ENCODE assay signal across 9 cellular contexts in genomic region chrX:49192722-49193328, GRCh38. TPM values are rescaled to one million over a fixed set of nuclear protein-coding genes. Genes with fewer than 3 reads are reported as not detected.
DNase-seq lines count a peak whose midpoint lies in the region; ATAC-seq, FAIRE-seq and TF ChIP-seq lines count a peak whose summit lies in the region.
"Had no signal": no experiment of that assay in that cellular context is flagged by ENCODE, and none has a peak within 500 bp of the region (broad histone marks: within the 10 kb centered on the region; RNA-seq: fewer than 3 reads in every experiment).

No MANE protein-coding gene starts in this region.

- H3K4me2 ChIP-seq in A549, result no peak overlapping the region
- no peak overlapping the region for H3K4me2 ChIP-seq in PC-9
- H3K4me2 ChIP-seq in parathyroid adenoma (ENCODE audit: low read length), result no peak overlapping the region

- TF ChIP-seq CTCF in A549 (IDR thresholded peaks at IDR 0.05), result peak; percentile 54
- TF ChIP-seq CTCF in PC-9 (conservative IDR thresholded peaks at IDR 0.05), result peak; percentile 54
- peak; percentile 76 for TF ChIP-seq CTCF in choroid plexus epithelial cell (conservative IDR thresholded peaks at IDR 0.05; ENCODE audit: low read depth, low read length)
- TF ChIP-seq CTCF in parathyroid adenoma (IDR thresholded peaks at IDR 0.05), result peak; percentile 49
- peak in 3 of 7 experiments; percentile 24 to 36 (median 32) for TF ChIP-seq CTCF in stomach (IDR thresholded peaks at IDR 0.05)

- TF ChIP-seq EP300 in A549 (IDR thresholded peaks at IDR 0.05), result no peak
- no peak for TF ChIP-seq EP300 in stomach (IDR thresholded peaks at IDR 0.05)

- ATAC-seq in A549, result no peak

- peak in 1 of 2 experiments; percentile 50; a peak in 3 of 5 replicates for TF ChIP-seq RAD21 in A549 (conservative IDR thresholded peaks at IDR 0.05 in 1 of 2, IDR thresholded peaks at IDR 0.05 in 1 of 2)

- H3K4me3 ChIP-seq in A549 (no peak overlapping the region), PC-9 (no peak overlapping the region), choroid plexus epithelial cell (ENCODE audit: low read depth, low read length) (no peak overlapping the region), parathyroid adenoma (ENCODE audit: low read depth, low read length) (no peak overlapping the region), stomach (no peak overlapping the region)

- no TSS peak for BruUV-seq in PC-9 (replicated peaks; lab: Mats Ljungman, UMichigan)

- H3K27me3 ChIP-seq in PC-9 (ENCODE audit: insufficient read depth, low read depth) (no peaks in the 10 kb centered on the region), parathyroid adenoma (ENCODE audit: control insufficient read depth, insufficient read depth, low read length) (no peaks in the 10 kb centered on the region), stomach (no peaks in the 10 kb centered on the region)

- H4K20me1 ChIP-seq in PC-9 (ENCODE audit: insufficient read depth), result no peaks in the 10 kb centered on the region

- H3K4me1 ChIP-seq in A549 (peaks cover 17% of the 10 kb centered on the region; the same call in 2 of the 3 replicates), PC-9 (replicated peaks; ENCODE audit: insufficient read depth) (no peaks in the 10 kb centered on the region), parathyroid adenoma (no peaks in the 10 kb centered on the region), stomach (peaks cover 0 to 18% (median 12%) of the 10 kb centered on the region in 4 donors)

- 57% methylated on average over 10 of the region's 10 CpGs for WGBS in A549 (ENCODE audit: missing lambda C conversion rate)
- 54 to 70% (median 65%) methylated on average over 6 to 10 of the region's 10 CpGs for WGBS in stomach, 5 donors

- no peaks in the 10 kb centered on the region for H3K79me2 ChIP-seq in PC-9 (ENCODE audit: low read depth)
- H3K79me2 ChIP-seq in parathyroid adenoma, result no peaks in the 10 kb centered on the region

- H3K9me3 ChIP-seq in A549, result no peaks in the 10 kb centered on the region
- no peaks in the 10 kb centered on the region for H3K9me3 ChIP-seq in PC-9 (ENCODE audit: insufficient read depth, low read depth)
- no peaks in the 10 kb centered on the region for H3K9me3 ChIP-seq in parathyroid adenoma (ENCODE audit: control insufficient read depth, low read length)
- peaks cover 0 to 8% (median 3%) of the 10 kb centered on the region in 4 donors for H3K9me3 ChIP-seq in stomach

- CTCF ChIA-PET in A549 (lab: Yijun Ruan, JAX) (interaction anchor here (0.8 to 1.8 kb wide), 25 partner anchors 9 to 648 kb away, joined by 3 to 8 read pairs (median 4); partner anchors contain the start of gene PLP2), PC-9 (lab: Charles Lee) (interaction anchor here (0.5 to 0.7 kb wide), 3 partner anchors 26 to 704 kb away, joined by 3 to 6 read pairs (median 3); no protein-coding TSS in a partner anchor)

- DNase-seq in A549 (ENCODE audit: low read depth in 1 of 2, low spot score in 1 of 2) (peak in 1 of 2 experiments; percentile 55), EH (ENCODE audit: low read depth) (peak; percentile 14), PC-9 (peak in 1 of 2 experiments; percentile 40), choroid plexus epithelial cell (ENCODE audit: low read depth) (peak; percentile 58), NCI-H526 treated with DMSO at 0.1 percent for 48 hours (lab: John Stamatoyannopoulos, UW) (no peak), GOT3 (lab: John Stamatoyannopoulos, UW) (no peak), stomach (no peak)

- H2AFZ ChIP-seq in PC-9 (no peak overlapping the region), parathyroid adenoma (no peak overlapping the region)

- POLR2A ChIA-PET in A549 (lab: Yijun Ruan, JAX), result interaction anchor here (1.0 to 1.6 kb wide), 2 partner anchors 76 to 686 kb away, joined by 3 to 6 read pairs; no protein-coding TSS in a partner anchor
- POLR2A ChIA-PET in PC-9 (lab: Charles Lee; ENCODE audit: unreplicated experiment), result interaction anchor here (0.5 to 0.6 kb wide), 3 partner anchors 26 to 235 kb away, joined by 3 to 4 read pairs (median 4); no protein-coding TSS in a partner anchor

- intact Hi-C loops in PC-9 (cut with micrococcal nuclease; ENCODE audit: unreplicated experiment) (no loop called here), stomach (cut with DNase I; ENCODE audit: low total_unique reads) (no loop called here)

- peak; percentile 99 for FAIRE-seq in A549 (lab: Jason Lieb, UNC)

- H3K9ac ChIP-seq in parathyroid adenoma, result no peak overlapping the region

- H3K27ac ChIP-seq in A549 (no peak overlapping the region), PC-9 (no peak overlapping the region), parathyroid adenoma (no peak overlapping the region), stomach (no peak overlapping the region)
- H3K27ac ChIP-seq: epithelial cell of prostate had no signal

- H3F3A ChIP-seq in PC-9 (ENCODE audit: insufficient read depth, low read depth), result no peaks in the 10 kb centered on the region

- H3K36me3 ChIP-seq in PC-9 (ENCODE audit: low read depth) (no peaks in the 10 kb centered on the region), parathyroid adenoma (ENCODE audit: control insufficient read depth, insufficient read depth, low read length) (no peaks in the 10 kb centered on the region), stomach (no peaks in the 10 kb centered on the region)

- TF ChIP-seq POLR2A in A549 (IDR thresholded peaks at IDR 0.05; ENCODE audit: low read length) (no peak), stomach (IDR thresholded peaks at IDR 0.05) (no peak)

- no peaks in the 10 kb centered on the region for H3K9me2 ChIP-seq in PC-9 (ENCODE audit: insufficient read depth)

TF ChIP-seq in A549, 52 proteins besides CTCF, POLR2A, EP300 and RAD21:
- TF ChIP-seq, protein P1, sequence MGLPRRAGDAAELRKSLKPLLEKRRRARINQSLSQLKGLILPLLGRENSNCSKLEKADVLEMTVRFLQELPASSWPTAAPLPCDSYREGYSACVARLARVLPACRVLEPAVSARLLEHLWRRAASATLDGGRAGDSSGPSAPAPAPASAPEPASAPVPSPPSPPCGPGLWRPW (IDR thresholded peaks at IDR 0.05), result no peak
- peak; percentile 33; the same call in 2 of the 3 replicates for TF ChIP-seq SMC3 (IDR thresholded peaks at IDR 0.05)

RNA-seq across cellular contexts. Expression of gene PRICKLE3, which starts 6.7 kb away (rescaled TPM):
- polyA plus RNA-seq in A549 (2011; rRNA removed) (7.9 and 9.3 TPM in 2 replicates), A549 (2017; fragmentation: RNase III; extraction: RNeasy Plus Mini Kit Qiagen cat#74134 plus additional on column Dnase treatment) (12.9 to 14.1 TPM (median 14.0 TPM) in 3 replicates), stomach (1 to 10 TPM; 6.3 to 7.1 (median 6.5) TPM)
- 16.9 and 23.0 TPM in 2 replicates for polyA plus RNA-seq in A549 (2012; cell fraction: cytosol; rRNA removed)
- polyA plus RNA-seq in A549 (2012; cell fraction: nucleus; rRNA removed), result 54.4 and 68.6 TPM in 2 replicates
- polyA minus RNA-seq in A549 (2011; rRNA and poly(A)+ RNA removed), result 10.3 and 17.7 TPM in 2 replicates
- total RNA-seq in PC-9 (2021) (13.1 and 13.5 TPM in 2 replicates), stomach (10 to 100 TPM in 3 of 5 donors, 1 to 10 TPM in 2; 3.7 to 65.1 (median 16.9) TPM)

RNA-seq across cellular contexts. Expression of gene SYP, which starts 7.2 kb away (rescaled TPM):
- 1.3 and 1.7 TPM in 2 replicates for polyA plus RNA-seq in A549 (2011; rRNA removed)
- polyA plus RNA-seq in A549 (2012; cell fraction: cytosol; rRNA removed), result 1.5 and 1.6 TPM in 2 replicates
- 2.1 and 2.6 TPM in 2 replicates for polyA plus RNA-seq in A549 (2012; cell fraction: nucleus; rRNA removed)
- polyA plus RNA-seq in A549 (2017; fragmentation: RNase III; extraction: RNeasy Plus Mini Kit Qiagen cat#74134 plus additional on column Dnase treatment), result 3.3 to 4.0 TPM (median 3.8 TPM) in 3 replicates
- 1.1 and 1.3 TPM in 2 replicates for polyA minus RNA-seq in A549 (2011; rRNA and poly(A)+ RNA removed)
- 0.44 and 0.63 TPM in 2 replicates for total RNA-seq in PC-9 (2021)
- 100 to 1,000 TPM in 1 of 5 donors, 1 to 10 TPM in 2, under 1 TPM in 1, not detected in 1; 0.89 to 211 (median 3.3) TPM for total RNA-seq in stomach
- polyA plus RNA-seq in stomach, result 1 to 10 TPM in 2 of 3 donors, under 1 TPM in 1; 0.92 to 5.0 (median 3.9) TPM

RNA-seq across cellular contexts. Expression of gene PLP2, which starts 21.1 kb away (rescaled TPM):
- polyA plus RNA-seq in A549 (2011; rRNA removed) (209 and 277 TPM in 2 replicates), A549 (2017; fragmentation: RNase III; extraction: RNeasy Plus Mini Kit Qiagen cat#74134 plus additional on column Dnase treatment) (162 to 168 TPM (median 164 TPM) in 3 replicates), stomach (100 to 1,000 TPM in 1 of 3 donors, 10 to 100 TPM in 2; 55.0 to 323 (median 94.4) TPM)
- 406 and 428 TPM in 2 replicates for polyA plus RNA-seq in A549 (2012; cell fraction: cytosol; rRNA removed)
- 165 and 236 TPM in 2 replicates for polyA plus RNA-seq in A549 (2012; cell fraction: nucleus; rRNA removed)
- 267 and 271 TPM in 2 replicates for polyA minus RNA-seq in A549 (2011; rRNA and poly(A)+ RNA removed)
- total RNA-seq in PC-9 (2021) (90.0 and 94.5 TPM in 2 replicates), stomach (100 to 1,000 TPM in 1 of 5 donors, 10 to 100 TPM in 4; 14.0 to 155 (median 52.2) TPM)

RNA-seq across cellular contexts. Expression of gene MAGIX, which starts 30.3 kb away (rescaled TPM):
- polyA plus RNA-seq in A549 (2011; rRNA removed), result 1.1 and 1.2 TPM in 2 replicates
- 2.7 and 4.2 TPM in 2 replicates for polyA plus RNA-seq in A549 (2012; cell fraction: cytosol; rRNA removed)
- 4.6 and 6.8 TPM in 2 replicates for polyA plus RNA-seq in A549 (2012; cell fraction: nucleus; rRNA removed)
- polyA plus RNA-seq in A549 (2017; fragmentation: RNase III; extraction: RNeasy Plus Mini Kit Qiagen cat#74134 plus additional on column Dnase treatment), result 2.2 to 3.0 TPM (median 2.5 TPM) in 3 replicates
- 0.41 and 1.8 TPM in 2 replicates for polyA minus RNA-seq in A549 (2011; rRNA and poly(A)+ RNA removed)
- 1.8 and 2.0 TPM in 2 replicates for total RNA-seq in PC-9 (2021)
- total RNA-seq in stomach, result 10 to 100 TPM in 3 of 5 donors, 1 to 10 TPM in 2; 4.7 to 43.2 (median 10.3) TPM
- polyA plus RNA-seq in stomach, result 10 to 100 TPM; 18.9 to 41.1 (median 35.0) TPM

RNA-seq across cellular contexts. Expression of gene CACNA1F, which starts 40.3 kb away (rescaled TPM):
- polyA plus RNA-seq in A549 (2011; rRNA removed) (not detected in 2 replicates), A549 (2017; fragmentation: RNase III; extraction: RNeasy Plus Mini Kit Qiagen cat#74134 plus additional on column Dnase treatment) (not detected in 3 replicates), stomach (under 1 TPM; 0.06 to 0.18 (median 0.15) TPM)
- not detected in 2 replicates for polyA plus RNA-seq in A549 (2012; cell fraction: cytosol; rRNA removed)
- polyA plus RNA-seq in A549 (2012; cell fraction: nucleus; rRNA removed), result 0.01 TPM in 1 of 2 replicates, not detected in the other
- polyA minus RNA-seq in A549 (2011; rRNA and poly(A)+ RNA removed), result not detected in 2 replicates
- total RNA-seq in PC-9 (2021) (not detected in 2 replicates), stomach (1 to 10 TPM in 1 of 5 donors, under 1 TPM in 2, not detected in 2; 0.37 to 6.1 (median 0.89) TPM)

Comparison
In these comparisons a context has a peak if more than half of its experiments do, and no peak if none do; other contexts are left out.
1. DNase-seq: peak in EH (single experiment) and choroid plexus epithelial cell (single experiment); none in NCI-H526 treated with DMSO at 0.1 percent for 48 hours (single experiment), GOT3 (single experiment) and stomach (single experiment).